Comparison of ENCODE assay signal across 25 cellular contexts in the genomic region with DNA sequence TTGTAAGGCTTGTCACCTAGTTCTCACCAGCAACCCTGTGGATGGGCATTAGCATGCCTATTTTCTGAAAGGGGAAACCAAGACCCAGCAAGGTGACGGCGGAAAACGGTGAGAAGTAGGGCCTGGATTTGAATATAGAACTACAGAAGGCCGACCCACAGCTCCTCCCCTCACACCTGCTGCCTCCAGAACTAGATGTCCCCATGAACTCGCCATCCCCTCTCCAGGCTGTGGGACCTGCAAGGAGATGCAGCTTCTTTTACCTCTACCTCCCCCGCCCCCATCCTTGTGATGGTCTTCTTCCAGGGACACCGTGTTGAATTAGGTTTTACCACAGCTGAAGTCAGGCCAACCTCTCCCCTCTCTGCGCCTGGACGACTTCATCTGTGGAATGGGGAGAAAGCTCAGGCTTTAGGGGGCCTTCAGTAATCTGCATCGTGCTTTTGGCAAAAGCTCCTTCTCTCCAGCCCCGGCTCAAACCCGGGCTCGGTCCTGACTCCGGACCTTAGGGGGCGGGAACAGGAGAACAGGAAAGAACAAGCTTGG. TPM values are rescaled to one million over a fixed set of nuclear protein-coding genes. Genes with fewer than 3 reads are reported as not detected.
A peak's percentile ranks its signal among the peaks of the same experiment; 100 is the strongest.
DNase-seq lines count a peak whose midpoint lies in the region; TF ChIP-seq lines count a peak whose summit lies in the region.
"Had no signal": no experiment of that assay in that cellular context is flagged by ENCODE, and none has a peak within 500 bp of the region (broad histone marks: within the 10 kb centered on the region; RNA-seq: fewer than 3 reads in every experiment).

No MANE protein-coding gene starts in this region.

- no peaks in the 10 kb centered on the region for H3K79me1 ChIP-seq in H9 (ENCODE audit: insufficient read depth, low read depth, low read length, poor library complexity, severe bottlenecking)
- peaks cover 57% of the 10 kb centered on the region for H3K79me1 ChIP-seq in trophoblast cell (ENCODE audit: low read length)

- H3K4me1 Mint-ChIP-seq in H9: peaks cover 27 to 36% of the 10 kb centered on the region in 2 experiments

- H3T11ph ChIP-seq in H9 (ENCODE audit: low read length): no peak overlapping the region

- peak overlapping the region; percentile 80 for H3K4me2 ChIP-seq in H9 (ENCODE audit: insufficient read depth, insufficient read length, low read length)
- H3K4me2 ChIP-seq in trophoblast cell (ENCODE audit: low read length): peak overlapping the region; percentile 50

- H2BK12ac ChIP-seq in H9 (ENCODE audit: insufficient read length, low read depth, low read length) (no peak overlapping the region), trophoblast cell (ENCODE audit: low read length) (peak overlapping the region; percentile 98)

- H3K23ac ChIP-seq in H9 (ENCODE audit: insufficient read length, low read depth, low read length) (no peak overlapping the region), trophoblast cell (ENCODE audit: low read length) (no peak overlapping the region)

- H3K36me3 Mint-ChIP-seq in H9 (ENCODE audit: insufficient read depth in 1 of 3, low read depth in 3 of 3): peaks cover 0 to 1% (median 0%) of the 10 kb centered on the region in 3 experiments; a peak in 1 of 7 replicates
- H3K36me3 Mint-ChIP-seq: CD8-positive, alpha-beta memory T cell; stimulated activated memory B cell treated with anti-CD40 and anti-IgM and Interleukin-4, amounts not matched to agents 10 μg/mL and 1 μg/mL and 100 μg/mL, for 72 hours had no signal

- H2BK20ac ChIP-seq in H9 (ENCODE audit: low read depth, low read length, poor library complexity, severe bottlenecking): no peak overlapping the region

- H3K14ac ChIP-seq in H9 (ENCODE audit: insufficient read depth, low read length): no peak overlapping the region
- peak overlapping the region; percentile 99 for H3K14ac ChIP-seq in trophoblast cell (ENCODE audit: low read length)

- no peak overlapping the region for H3K27ac Mint-ChIP-seq in H9
- H3K27ac Mint-ChIP-seq: activated CD4-positive, alpha-beta memory T cell treated with anti-CD3 and anti-CD28 coated beads, Interleukin-2, amount 10 ng/mL, durations not matched to agents 7 days and 5 days; stimulated activated memory B cell treated with anti-CD40 and anti-IgM and Interleukin-4, amounts not matched to agents 10 μg/mL and 1 μg/mL and 100 μg/mL, for 72 hours had no signal

- H3K56ac ChIP-seq in H9 (ENCODE audit: insufficient read length, low read depth, low read length): no peak overlapping the region

- no peak for TF ChIP-seq CTCF in H9 (conservative IDR thresholded peaks at IDR 0.05)

- H3K4ac ChIP-seq in H9 (ENCODE audit: low read depth, low read length) (no peak overlapping the region), trophoblast cell (ENCODE audit: low read depth, low read length) (peak overlapping the region; percentile 89)

- DNase-seq in H9 (peak; percentile 50), SK-N-MC (ENCODE audit: low read depth, low spot score) (no peak), trophoblast cell (no peak), NCI-H2171 (lab: John Stamatoyannopoulos, UW) (no peak), NCI-H2107 treated with DMSO at 0.1 percent for 48 hours (lab: John Stamatoyannopoulos, UW; ENCODE audit: unreplicated experiment) (no peak)
- no peak for DNase-seq in stimulated activated naive CD4-positive, alpha-beta T cell (lab: John Stamatoyannopoulos, UW)
- DNase-seq: activated CD4-positive, alpha-beta memory T cell treated with anti-CD3 and anti-CD28 coated beads, Interleukin-2, amount 10 ng/mL, durations not matched to agents 7 days and 5 days; activated CD4-positive, CD25-positive, alpha-beta regulatory T cell; amniotic stem cell; CD8-positive, alpha-beta memory T cell; DND-41; effector memory CD4-positive, alpha-beta T cell; esophagus squamous epithelium; GOT3; NCI-H1105 treated with DMSO at 0.1 percent for 48 hours; NCI-H2081 treated with DMSO at 0.1 percent for 48 hours; NCI-H510A treated with DMSO at 0.1 percent for 48 hours; occipital lobe; RPMI8226; stimulated activated CD4-positive, alpha-beta T cell treated with anti-CD3 and anti-CD28 coated beads, Interleukin-1b, Interleukin-23, amount 100 ng/mL, for 48 hours; T-helper 9 cell had no signal

- H2BK5ac ChIP-seq in H9 (ENCODE audit: insufficient read length, low read length) (no peak overlapping the region), trophoblast cell (ENCODE audit: low read depth, low read length, poor library complexity) (peak overlapping the region; percentile 99)

- H4K8ac ChIP-seq in H9 (replicated peaks; ENCODE audit: insufficient read length, low read depth, low read length): no peak overlapping the region
- peak overlapping the region; percentile 94 for H4K8ac ChIP-seq in trophoblast cell (ENCODE audit: low read depth, low read length)

- no peaks in the 10 kb centered on the region; a peak in 1 of 5 replicates for H3K9me3 Mint-ChIP-seq in H9
- H3K9me3 Mint-ChIP-seq: stimulated activated memory B cell treated with anti-CD40 and anti-IgM and Interleukin-4, amounts not matched to agents 10 μg/mL and 1 μg/mL and 100 μg/mL, for 72 hours had no signal

- H3K27ac ChIP-seq in H9 (ENCODE audit: insufficient read length, low read depth, low read length) (no peak overlapping the region), SK-N-MC (no peak overlapping the region), trophoblast cell (ENCODE audit: low read depth, low read length) (peak overlapping the region; percentile 98)
- H3K27ac ChIP-seq: esophagus squamous epithelium, thyroid gland had no signal

- no CpG with 5 or more reads among the region's 15 CpGs for WGBS in H9 (ENCODE audit: extremely low coverage, insufficient read length, low lambda C conversion rate)
- WGBS in trophoblast cell (ENCODE audit: extremely low coverage, insufficient coverage, insufficient read length): no CpG with 5 or more reads among the region's 15 CpGs

- no peak overlapping the region for H2AK5ac ChIP-seq in H9 (ENCODE audit: insufficient read length, low read length)
- H2AK5ac ChIP-seq in trophoblast cell (ENCODE audit: low read length): peak overlapping the region; percentile 92

- H2BK120ac ChIP-seq in H9 (ENCODE audit: low read depth, low read length, poor library complexity, severe bottlenecking): no peak overlapping the region
- peak overlapping the region; percentile 98 for H2BK120ac ChIP-seq in trophoblast cell (ENCODE audit: insufficient read depth, low read length, poor library complexity)

- peaks cover 56% of the 10 kb centered on the region for H3K27me3 ChIP-seq in H9 (ENCODE audit: insufficient read depth, low read length)
- peaks cover 80% of the 10 kb centered on the region for H3K27me3 ChIP-seq in iPS-15b (ENCODE audit: control insufficient read depth, insufficient read depth, low read length)
- no peaks in the 10 kb centered on the region for H3K27me3 ChIP-seq in trophoblast cell (ENCODE audit: insufficient read depth, low read length)

- H3K36me3 ChIP-seq in SK-N-MC (ENCODE audit: insufficient read depth, low read length) (no peaks in the 10 kb centered on the region), iPS-15b (ENCODE audit: control insufficient read depth, insufficient read depth, low read length) (no peaks in the 10 kb centered on the region), trophoblast cell (ENCODE audit: control insufficient read depth in 1 of 2, insufficient read depth in 2 of 2, low read length in 2 of 2) (peaks cover 0 to 2% of the 10 kb centered on the region in 2 experiments)
- H3K36me3 ChIP-seq: esophagus squamous epithelium, thyroid gland had no signal

- H4K20me1 ChIP-seq in H9 (ENCODE audit: control insufficient read depth, insufficient read depth, insufficient read length): no peaks in the 10 kb centered on the region

- no peak overlapping the region for H4K5ac ChIP-seq in H9 (ENCODE audit: insufficient read length, low read depth, low read length)

- H3K9ac ChIP-seq in H9 (ENCODE audit: extremely low read depth, insufficient read length, low read length) (no peak overlapping the region), SK-N-MC (ENCODE audit: insufficient read length) (no peak overlapping the region), iPS-15b (ENCODE audit: low read depth, low read length) (no peak overlapping the region), trophoblast cell (ENCODE audit: low read length) (no peak overlapping the region)
- H3K9ac ChIP-seq: SK-N-SH had no signal

- H3K4me1 ChIP-seq in H9 (ENCODE audit: insufficient read depth, low read length) (0 out of 2 replicates have a peak, but pooled peaks cover 2% of the 10 kb centered on the region), iPS-15b (ENCODE audit: control insufficient read depth, insufficient read depth, low read length) (peaks cover 24% of the 10 kb centered on the region), trophoblast cell (ENCODE audit: control insufficient read depth in 1 of 2, insufficient read depth in 2 of 2, low read length in 2 of 2) (peaks cover 24 to 39% of the 10 kb centered on the region in 2 experiments)

- H3K27me3 Mint-ChIP-seq in H9 (ENCODE audit: low read depth): peaks cover 97% of the 10 kb centered on the region

- H3K4me3 ChIP-seq in SK-N-MC (peak overlapping the region; percentile 55; the same call in 1 of the 2 replicates), iPS-15b (ENCODE audit: low read depth, low read length) (peak overlapping the region; percentile 50), trophoblast cell (ENCODE audit: low read depth, low read length) (no peak overlapping the region)
- H3K4me3 ChIP-seq: thyroid gland had no signal

- H3K79me2 ChIP-seq in H9 (ENCODE audit: insufficient read depth, low read length) (no peaks in the 10 kb centered on the region), trophoblast cell (ENCODE audit: control insufficient read depth, insufficient read depth, low read length, poor library complexity) (peaks cover 26% of the 10 kb centered on the region)

- H2BK15ac ChIP-seq in H9 (ENCODE audit: low read depth, low read length): no peak overlapping the region

- H3K4me3 Mint-ChIP-seq in H9: peak overlapping the region; percentile 40 to 68
- H3K4me3 Mint-ChIP-seq: activated CD4-positive, alpha-beta memory T cell treated with anti-CD3 and anti-CD28 coated beads, Interleukin-2, amount 10 ng/mL, durations not matched to agents 7 days and 5 days; stimulated activated memory B cell treated with anti-CD40 and anti-IgM and Interleukin-4, amounts not matched to agents 10 μg/mL and 1 μg/mL and 100 μg/mL, for 72 hours had no signal

- peak overlapping the region; percentile 76 for H4K12ac ChIP-seq in trophoblast cell (ENCODE audit: low read depth, low read length)

- H4K91ac ChIP-seq in H9 (ENCODE audit: insufficient read length, low read depth, low read length): no peak overlapping the region
- peak overlapping the region; percentile 98 for H4K91ac ChIP-seq in trophoblast cell (ENCODE audit: low read depth, low read length)

- H3K18ac ChIP-seq in H9 (ENCODE audit: insufficient read length, low read depth, low read length): no peak overlapping the region
- peak overlapping the region; percentile 98 for H3K18ac ChIP-seq in trophoblast cell (ENCODE audit: low read length)

- H3K23me2 ChIP-seq in H9 (ENCODE audit: insufficient read length, low read depth, low read length, poor library complexity, severe bottlenecking): peaks cover 21% of the 10 kb centered on the region

- H3K9me3 ChIP-seq in H9 (ENCODE audit: control insufficient read depth, low read depth, low read length) (no peaks in the 10 kb centered on the region), SK-N-MC (ENCODE audit: low read depth, low read length) (no peaks in the 10 kb centered on the region), iPS-15b (ENCODE audit: control insufficient read depth, insufficient read depth, low read length) (no peaks in the 10 kb centered on the region), trophoblast cell (ENCODE audit: insufficient read depth, low read depth, low read length) (no peaks in the 10 kb centered on the region)
- H3K9me3 ChIP-seq: esophagus squamous epithelium, SK-N-SH, thyroid gland had no signal

- H2AFZ ChIP-seq in H9 (ENCODE audit: low read length) (no peak overlapping the region), trophoblast cell (ENCODE audit: insufficient read depth, low read length, poor library complexity) (peak overlapping the region; percentile 66)

RNA-seq across cellular contexts. Expression of gene MSX2, which starts 4.2 kb away (rescaled TPM):
- total RNA-seq in H9 (2021): 0.35 and 0.42 TPM in 2 replicates
- 523 and 535 TPM in 2 replicates for polyA plus RNA-seq in trophoblast cell (2013)
- total RNA-seq: activated CD4-positive, alpha-beta memory T cell treated with anti-CD3 and anti-CD28 coated beads, Interleukin-2, amount 10 ng/mL, durations not matched to agents 7 days and 5 days; CD8-positive, alpha-beta memory T cell; occipital lobe had no signal
- polyA plus RNA-seq: CD8-positive, alpha-beta memory T cell had no signal
